In genomic region chr5:139903450-139903804, GRCh38 we compare ENCODE assay signal across 9 cellular contexts.
DNase-seq lines count a peak whose midpoint lies in the region; ATAC-seq and TF ChIP-seq lines count a peak whose summit lies in the region.
"Had no signal": no experiment of that assay in that cellular context is flagged by ENCODE, and none has a peak within 500 bp of the region (broad histone marks: within the 10 kb centered on the region; RNA-seq: fewer than 3 reads in every experiment).

No MANE protein-coding gene starts in this region.

- H3K4me2 ChIP-seq in HCT116 (ENCODE audit: low read length) (peak overlapping the region; percentile 68), mammary epithelial cell (ENCODE audit: insufficient read depth, low read depth, low read length) (peak overlapping the region; percentile 83), MM.1S (ENCODE audit: low read depth, low read length) (no peak overlapping the region)

- H3K9ac ChIP-seq in HCT116 (ENCODE audit: low read length) (no peak overlapping the region), mammary epithelial cell (ENCODE audit: insufficient read depth, low read length) (no peak overlapping the region), mucosa of rectum (ENCODE audit: low read depth in 1 of 2, low read length in 2 of 2) (no peak overlapping the region), MM.1S (ENCODE audit: low read length) (no peak overlapping the region)

- H4K20me1 ChIP-seq in HCT116 (ENCODE audit: insufficient read depth), result no peaks in the 10 kb centered on the region
- H4K20me1 ChIP-seq in mammary epithelial cell (ENCODE audit: insufficient read depth, low read length), result no peaks in the 10 kb centered on the region
- H4K20me1 ChIP-seq in MM.1S (ENCODE audit: insufficient read depth, low read length), result no peaks in the 10 kb centered on the region

- H3K9me3 ChIP-seq in HCT116 (ENCODE audit: control insufficient read depth in 1 of 2, insufficient read depth in 1 of 2, low read depth in 1 of 2, low read length in 2 of 2), result no peaks in the 10 kb centered on the region
- no peaks in the 10 kb centered on the region for H3K9me3 ChIP-seq in mammary epithelial cell (replicated peaks; ENCODE audit: insufficient read depth, low read length)
- no peaks in the 10 kb centered on the region for H3K9me3 ChIP-seq in mucosa of rectum (ENCODE audit: control insufficient read depth in 2 of 2, low read length in 2 of 2)
- H3K9me3 ChIP-seq in MM.1S (replicated peaks; ENCODE audit: insufficient read depth, low read length), result no peaks in the 10 kb centered on the region

- H3K27ac ChIP-seq in HCT116 (ENCODE audit: low read depth, low read length), result no peak overlapping the region
- H3K27ac ChIP-seq in mammary epithelial cell (ENCODE audit: insufficient read depth, low read depth, low read length), result no peak overlapping the region
- no peak overlapping the region for H3K27ac ChIP-seq in mucosa of rectum (ENCODE audit: low read depth in 2 of 2, low read length in 2 of 2)
- H3K27ac ChIP-seq in substantia nigra (ENCODE audit: low read depth, low read length, poor library complexity, severe bottlenecking), result peak overlapping the region; percentile 80
- H3K27ac ChIP-seq in MM.1S (ENCODE audit: low read length), result no peak overlapping the region

- BruUV-seq in HCT116 (replicated peaks; lab: Mats Ljungman, UMichigan), result no TSS peak
- BruUV-seq in mammary epithelial cell (replicated peaks; lab: Mats Ljungman, UMichigan), result no TSS peak

- no peak for TF ChIP-seq POLR2A in HCT116 (IDR thresholded peaks at IDR 0.05; ENCODE audit: borderline replicate concordance, extremely low read depth, insufficient read depth, insufficient read length)

- H3K36me3 ChIP-seq in HCT116 (ENCODE audit: control insufficient read depth in 1 of 2, insufficient read depth in 2 of 2, low read length in 2 of 2) (no peaks in the 10 kb centered on the region), mammary epithelial cell (ENCODE audit: insufficient read depth, low read length) (no peaks in the 10 kb centered on the region), mucosa of rectum (ENCODE audit: control insufficient read depth in 2 of 2, insufficient read depth in 2 of 2, low read length in 2 of 2) (no peaks in the 10 kb centered on the region), MM.1S (replicated peaks; ENCODE audit: insufficient read depth, low read length) (no peaks in the 10 kb centered on the region)

- RAD21 ChIA-PET in HCT116 (lab: Charles Lee; ENCODE audit: low non-redundant PET in 1 of 2, low total read pairs in 2 of 2, uncharacterized antibody in 2 of 2, unreplicated experiment in 2 of 2), result no interaction called here

- in situ Hi-C loops in mammary epithelial cell (cut with MboI; ENCODE audit: low sequenced_read_pairs in 2 of 2), result no loop called here

- H3K27me3 ChIP-seq in HCT116 (ENCODE audit: insufficient read depth, low read length) (peaks cover 34% of the 10 kb centered on the region), mammary epithelial cell (ENCODE audit: insufficient read depth, low read length) (peaks cover 35% of the 10 kb centered on the region), mucosa of rectum (ENCODE audit: control insufficient read depth in 2 of 2, insufficient read depth in 2 of 2, low read length in 2 of 2) (peaks cover 30 to 34% of the 10 kb centered on the region in 2 donors), MM.1S (replicated peaks; ENCODE audit: insufficient read depth, low read length) (peaks cover 31% of the 10 kb centered on the region)

- no peak overlapping the region for H2AFZ ChIP-seq in HCT116 (ENCODE audit: low read depth, low read length, poor library complexity, severe bottlenecking)
- H2AFZ ChIP-seq in mammary epithelial cell (ENCODE audit: low read depth, low read length), result no peak overlapping the region
- no peak overlapping the region for H2AFZ ChIP-seq in MM.1S (ENCODE audit: low read length)

- H3K9me2 ChIP-seq in HCT116 (ENCODE audit: insufficient read depth), result no peaks in the 10 kb centered on the region
- H3K9me2 ChIP-seq in MM.1S (replicated peaks; ENCODE audit: insufficient read depth, low read length), result no peaks in the 10 kb centered on the region

- CTCF ChIA-PET in HCT116 (lab: Charles Lee) (no interaction called here), mammary epithelial cell (lab: Charles Lee; ENCODE audit: low non-redundant PET) (no interaction called here)

- H3K4me3 ChIP-seq in HCT116 (replicated peaks in 1 of 2; ENCODE audit: low read depth in 1 of 2, low read length in 2 of 2), result peak overlapping the region in 1 of 2 experiments; percentile 40; a peak in 1 of 4 replicates
- peak overlapping the region in 1 of 3 experiments; percentile 45 for H3K4me3 ChIP-seq in mammary epithelial cell (replicated peaks in 1 of 3; ENCODE audit: insufficient read depth in 1 of 3, low read depth in 2 of 3, low read length in 3 of 3)
- peak overlapping the region; percentile 14 to 41 for H3K4me3 ChIP-seq in mucosa of rectum (ENCODE audit: low read length in 2 of 2)
- H3K4me3 ChIP-seq in MM.1S (ENCODE audit: low read length), result no peak overlapping the region

- no peak for TF ChIP-seq RAD21 in HCT116 (IDR thresholded peaks at IDR 0.05; ENCODE audit: low read depth)

- WGBS in mammary epithelial cell (ENCODE audit: low coverage, missing lambda C conversion rate), result 43% methylated on average over 12 of the region's 15 CpGs

- POLR2A ChIA-PET in HCT116 (lab: Charles Lee), result no interaction called here

- TF ChIP-seq CTCF in HCT116 (IDR thresholded peaks at IDR 0.05 in 2 of 3, conservative IDR thresholded peaks at IDR 0.05 in 1 of 3; ENCODE audit: borderline replicate concordance in 1 of 3, insufficient read depth in 1 of 3, low read depth in 2 of 3, low read length in 2 of 3) (no peak), mammary epithelial cell (conservative IDR thresholded peaks at IDR 0.05 in 1 of 2, IDR thresholded peaks at IDR 0.05 in 1 of 2; ENCODE audit: extremely low read depth in 1 of 2, insufficient read depth in 1 of 2, low read depth in 1 of 2, low read length in 2 of 2) (no peak), MM.1S (IDR thresholded peaks at IDR 0.05; ENCODE audit: low read length) (no peak)

- dilution Hi-C loops in mammary epithelial cell (cut with HindIII; ENCODE audit: low sequenced_read_pairs), result no loop called here

- no peak for ATAC-seq in HCT116
- ATAC-seq in HG03139 (IDR thresholded peaks at IDR 0.05; ENCODE audit: unreplicated experiment), result no peak

- no peaks in the 10 kb centered on the region for H3F3A ChIP-seq in MM.1S (ENCODE audit: insufficient read depth, low read length)

- H3K4me1 ChIP-seq in HCT116 (ENCODE audit: control insufficient read depth in 1 of 2, insufficient read depth in 2 of 2, low read length in 2 of 2), result peaks cover 0 to 14% of the 10 kb centered on the region in 2 experiments; a peak in 1 of 4 replicates
- peaks cover 16% of the 10 kb centered on the region for H3K4me1 ChIP-seq in mammary epithelial cell (ENCODE audit: insufficient read depth, low read length)
- peaks cover 2 to 4% of the 10 kb centered on the region in 2 donors for H3K4me1 ChIP-seq in mucosa of rectum (ENCODE audit: control insufficient read depth in 2 of 2, insufficient read depth in 2 of 2, low read length in 2 of 2)
- H3K4me1 ChIP-seq in MM.1S (ENCODE audit: low read length), result no peaks in the 10 kb centered on the region

- H3K79me2 ChIP-seq in HCT116 (ENCODE audit: insufficient read depth, low read length) (no peaks in the 10 kb centered on the region), mammary epithelial cell (ENCODE audit: insufficient read depth, low read length) (no peaks in the 10 kb centered on the region), MM.1S (ENCODE audit: low read length) (no peaks in the 10 kb centered on the region)

- DNase-seq in HCT116 (ENCODE audit: low read depth, low spot score), result no peak
- DNase-seq in mammary epithelial cell, result no peak
- peak in 5 of 49 donors; percentile 33 to 59 (median 44) for DNase-seq in substantia nigra (lab: John Stamatoyannopoulos, UW)
- DNase-seq in NCI-H748 treated with DMSO at 0.1 percent for 48 hours (lab: John Stamatoyannopoulos, UW), result no peak
- no peak for DNase-seq in MM.1S
- DNase-seq: kidney, NCI-H2029 had no signal

- intact Hi-C loops in HCT116 (cut with micrococcal nuclease), result no loop called here
- intact Hi-C loops in mammary epithelial cell (cut with micrococcal nuclease), result no loop called here

TF ChIP-seq in HCT116, 20 proteins besides CTCF, POLR2A, EP300 and RAD21:
- TF ChIP-seq, protein P1, sequence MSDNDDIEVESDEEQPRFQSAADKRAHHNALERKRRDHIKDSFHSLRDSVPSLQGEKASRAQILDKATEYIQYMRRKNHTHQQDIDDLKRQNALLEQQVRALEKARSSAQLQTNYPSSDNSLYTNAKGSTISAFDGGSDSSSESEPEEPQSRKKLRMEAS (IDR thresholded peaks at IDR 0.05), result no peak
